ENCODE assay signal across 18 cellular contexts in genomic region chr1:26874896-26875295, GRCh38. TPM values are rescaled to one million over a fixed set of nuclear protein-coding genes. Genes with fewer than 3 reads are reported as not detected.
A peak's percentile ranks its signal among the peaks of the same experiment; 100 is the strongest.
DNase-seq lines count a peak whose midpoint lies in the region; ATAC-seq, FAIRE-seq and TF ChIP-seq lines count a peak whose summit lies in the region.
"Had no signal": no experiment of that assay in that cellular context is flagged by ENCODE, and none has a peak within 500 bp of the region (broad histone marks: within the 10 kb centered on the region; RNA-seq: fewer than 3 reads in every experiment).

No MANE protein-coding gene starts in this region.

- H3K27ac ChIP-seq in PC-9 (peak overlapping the region; percentile 28), smooth muscle cell (ENCODE audit: low read depth) (peak overlapping the region; percentile 56), small intestine (ENCODE audit: low read depth in 1 of 2, low read length in 1 of 2) (no peak overlapping the region), thyroid gland (no peak overlapping the region)
- H3K27ac ChIP-seq: SJCRH30 had no signal

- no peak for DNase-seq in activated CD8-positive, alpha-beta memory T cell treated with anti-CD3 and anti-CD28 coated beads, Interleukin-2, amount 10 ng/mL, durations not matched to agents 7 days and 5 days
- no peak for DNase-seq in activated CD8-positive, alpha-beta memory T cell treated with anti-CD3 and anti-CD28 coated beads for 24 hours
- DNase-seq in PC-9 (no peak), islet precursor cell (peak; percentile 82), smooth muscle cell (lab: John Stamatoyannopoulos, UW; ENCODE audit: unreplicated experiment) (no peak), small intestine (no peak), thyroid gland (no peak)
- DNase-seq: 8988T, C1 segment of cervical spinal cord, DMS 273 treated with DMSO at 0.1 percent for 48 hours, NCI-H1048, NCI-H345, NCI-H69, SJCRH30 had no signal

- CTCF ChIA-PET in activated CD8-positive, alpha-beta memory T cell treated with anti-CD3 and anti-CD28 coated beads, Interleukin-2, amount 10 ng/mL, durations not matched to agents 7 days and 5 days (lab: Charles Lee) = interaction anchor here (0.6 kb wide), 1 partner anchor 694 kb away, joined by 3 read pairs; no protein-coding TSS in a partner anchor
- CTCF ChIA-PET in PC-9 (lab: Charles Lee) = no interaction called here

- peaks cover 6% of the 10 kb centered on the region for H3K4me1 Mint-ChIP-seq in activated CD8-positive, alpha-beta memory T cell treated with anti-CD3 and anti-CD28 coated beads, Interleukin-2, amount 10 ng/mL, durations not matched to agents 7 days and 5 days

- H3K9ac ChIP-seq in smooth muscle cell (ENCODE audit: low read depth) = no peak overlapping the region

- no peak for ATAC-seq in activated CD8-positive, alpha-beta memory T cell treated with anti-CD3 and anti-CD28 coated beads, Interleukin-2, amount 10 ng/mL, durations not matched to agents 7 days and 5 days
- no peak for ATAC-seq in HG03280 (IDR thresholded peaks at IDR 0.05; ENCODE audit: unreplicated experiment)
- ATAC-seq: K562 had no signal

- no peaks in the 10 kb centered on the region for H3K27me3 ChIP-seq in PC-9 (ENCODE audit: insufficient read depth, low read depth)
- H3K27me3 ChIP-seq in smooth muscle cell (ENCODE audit: low read depth) = no peaks in the 10 kb centered on the region
- H3K27me3 ChIP-seq in small intestine (ENCODE audit: control insufficient read depth in 2 of 2, insufficient read depth in 2 of 2, low read length in 2 of 2) = no peaks in the 10 kb centered on the region
- no peaks in the 10 kb centered on the region for H3K27me3 ChIP-seq in thyroid gland
- H3K27me3 ChIP-seq: SJCRH30 had no signal

- peaks cover 29% of the 10 kb centered on the region for H3F3A ChIP-seq in PC-9 (ENCODE audit: insufficient read depth, low read depth)
- H3F3A ChIP-seq in smooth muscle cell (ENCODE audit: low read depth) = peaks cover 4% of the 10 kb centered on the region

- H3K79me2 ChIP-seq in PC-9 (ENCODE audit: low read depth) (no peaks in the 10 kb centered on the region), smooth muscle cell (ENCODE audit: low read depth) (no peaks in the 10 kb centered on the region)

- H3K4me2 ChIP-seq in PC-9 (no peak overlapping the region), smooth muscle cell (no peak overlapping the region)

- POLR2A ChIA-PET in PC-9 (lab: Charles Lee; ENCODE audit: unreplicated experiment) = no interaction called here

- intact Hi-C loops in PC-9 (cut with micrococcal nuclease; ENCODE audit: unreplicated experiment) = no loop called here
- intact Hi-C loops in thyroid gland (cut with DNase I) = loop anchor here (5.0 kb wide), 1 partner anchor 273 kb away; no protein-coding TSS in a partner anchor

- no peak for FAIRE-seq in small intestine (lab: Jason Lieb, UNC)
- FAIRE-seq: H1, K562 had no signal

- H3K4me3 ChIP-seq in PC-9 (no peak overlapping the region), smooth muscle cell (no peak overlapping the region), small intestine (ENCODE audit: low read depth in 1 of 2, low read length in 2 of 2) (no peak overlapping the region), thyroid gland (replicated peaks in 1 of 3) (no peak overlapping the region)
- H3K4me3 ChIP-seq: K562, SJCRH30 had no signal

- no peaks in the 10 kb centered on the region for H3K27me3 Mint-ChIP-seq in activated CD8-positive, alpha-beta memory T cell treated with anti-CD3 and anti-CD28 coated beads, Interleukin-2, amount 10 ng/mL, durations not matched to agents 7 days and 5 days

- BruUV-seq in PC-9 (replicated peaks; lab: Mats Ljungman, UMichigan) = no TSS peak

- H3K36me3 Mint-ChIP-seq in activated CD8-positive, alpha-beta memory T cell treated with anti-CD3 and anti-CD28 coated beads, Interleukin-2, amount 10 ng/mL, durations not matched to agents 7 days and 5 days = peaks cover 12% of the 10 kb centered on the region

- H3K9me2 ChIP-seq in PC-9 (ENCODE audit: insufficient read depth) = no peaks in the 10 kb centered on the region

- no peaks in the 10 kb centered on the region for H4K20me1 ChIP-seq in PC-9 (ENCODE audit: insufficient read depth)
- no peaks in the 10 kb centered on the region for H4K20me1 ChIP-seq in smooth muscle cell (ENCODE audit: low read depth)

- no peak overlapping the region for H2AFZ ChIP-seq in PC-9
- no peak overlapping the region for H2AFZ ChIP-seq in smooth muscle cell (ENCODE audit: low read depth)

- WGBS in smooth muscle cell (ENCODE audit: low lambda C conversion rate) = 44% methylated on average over 4 of the region's 4 CpGs
- WGBS in small intestine, 3 donors = 75 to 82% (median 81%) methylated on average over 4 of the region's 4 CpGs
- 54 to 65% methylated on average over 4 of the region's 4 CpGs for WGBS in thyroid gland, 2 donors

- no peak for TF ChIP-seq POLR2A in thyroid gland (IDR thresholded peaks at IDR 0.05)

- H3K4me1 ChIP-seq in PC-9 (replicated peaks; ENCODE audit: insufficient read depth) (peaks cover 43% of the 10 kb centered on the region), smooth muscle cell (ENCODE audit: low read depth) (peaks cover 16% of the 10 kb centered on the region), small intestine (ENCODE audit: control insufficient read depth in 2 of 2, insufficient read depth in 1 of 2, low read depth in 1 of 2, low read length in 1 of 2) (no peaks in the 10 kb centered on the region), thyroid gland (no peaks in the 10 kb centered on the region)
- H3K4me1 ChIP-seq: SJCRH30 had no signal

- H3K9me3 Mint-ChIP-seq in activated CD8-positive, alpha-beta memory T cell treated with anti-CD3 and anti-CD28 coated beads, Interleukin-2, amount 10 ng/mL, durations not matched to agents 7 days and 5 days (ENCODE audit: low read depth) = no peaks in the 10 kb centered on the region

- H3K9me3 ChIP-seq in PC-9 (ENCODE audit: insufficient read depth, low read depth) = no peaks in the 10 kb centered on the region
- H3K9me3 ChIP-seq in smooth muscle cell (replicated peaks; ENCODE audit: low read depth) = no peaks in the 10 kb centered on the region
- no peaks in the 10 kb centered on the region for H3K9me3 ChIP-seq in small intestine (ENCODE audit: control insufficient read depth, low read depth)
- H3K9me3 ChIP-seq in thyroid gland = no peaks in the 10 kb centered on the region
- H3K9me3 ChIP-seq: SJCRH30 had no signal

- TF ChIP-seq CTCF in PC-9 (conservative IDR thresholded peaks at IDR 0.05) (no peak), smooth muscle cell (IDR thresholded peaks at IDR 0.05; ENCODE audit: borderline replicate concordance, insufficient read depth, poor library complexity, severe bottlenecking) (no peak), thyroid gland (IDR thresholded peaks at IDR 0.05) (no peak)

- peak overlapping the region; percentile 24 for H3K27ac Mint-ChIP-seq in activated CD8-positive, alpha-beta memory T cell treated with anti-CD3 and anti-CD28 coated beads, Interleukin-2, amount 10 ng/mL, durations not matched to agents 7 days and 5 days

- no peak overlapping the region for H3K4me3 Mint-ChIP-seq in activated CD8-positive, alpha-beta memory T cell treated with anti-CD3 and anti-CD28 coated beads, Interleukin-2, amount 10 ng/mL, durations not matched to agents 7 days and 5 days

- no peaks in the 10 kb centered on the region for H3K36me3 ChIP-seq in PC-9 (ENCODE audit: low read depth)
- no peaks in the 10 kb centered on the region for H3K36me3 ChIP-seq in smooth muscle cell (ENCODE audit: low read depth)
- H3K36me3 ChIP-seq in small intestine (ENCODE audit: control insufficient read depth in 2 of 2, insufficient read depth in 2 of 2, low read length in 2 of 2) = peaks cover 4 to 7% of the 10 kb centered on the region in 2 donors
- peaks cover 4 to 21% of the 10 kb centered on the region in 2 donors for H3K36me3 ChIP-seq in thyroid gland

RNA-seq across cellular contexts. Expression of gene SFN, which starts 11.9 kb away (rescaled TPM):
- total RNA-seq in activated CD8-positive, alpha-beta memory T cell treated with anti-CD3 and anti-CD28 coated beads, Interleukin-2, amount 10 ng/mL, durations not matched to agents 7 days and 5 days = under 1 TPM in 1 of 2 experiments, not detected in 1; 0.73 TPM
- total RNA-seq in PC-9 (2021) = 326 and 355 TPM in 2 replicates
- total RNA-seq in smooth muscle cell = 62.8 and 110 TPM in 2 replicates
- polyA plus RNA-seq in smooth muscle cell = 112 and 320 TPM in 2 replicates
- 100 to 1,000 TPM in 2 of 3 donors, 10 to 100 TPM in 1; 67.8 to 137 (median 128) TPM for polyA plus RNA-seq in small intestine
- under 1 TPM in 3 of 4 donors, not detected in 1; 0.54 to 0.73 (median 0.54) TPM for total RNA-seq in thyroid gland

RNA-seq across cellular contexts. Expression of gene GPN2, which starts 15.2 kb away (rescaled TPM):
- total RNA-seq in activated CD8-positive, alpha-beta memory T cell treated with anti-CD3 and anti-CD28 coated beads, Interleukin-2, amount 10 ng/mL, durations not matched to agents 7 days and 5 days = 10 to 100 TPM; 32.9 to 41.1 TPM
- 23.8 and 30.6 TPM in 2 replicates for total RNA-seq in PC-9 (2021)
- 7.3 and 13.3 TPM in 2 replicates for total RNA-seq in smooth muscle cell
- 29.4 and 36.3 TPM in 2 replicates for polyA plus RNA-seq in smooth muscle cell
- 10 to 100 TPM; 13.5 to 21.9 (median 18.2) TPM for polyA plus RNA-seq in small intestine
- 10 to 100 TPM; 14.3 to 18.8 (median 16.4) TPM for total RNA-seq in thyroid gland

RNA-seq across cellular contexts. Expression of gene GPATCH3, which starts 25.4 kb away (rescaled TPM):
- 10 to 100 TPM; 15.0 to 17.0 TPM for total RNA-seq in activated CD8-positive, alpha-beta memory T cell treated with anti-CD3 and anti-CD28 coated beads, Interleukin-2, amount 10 ng/mL, durations not matched to agents 7 days and 5 days
- total RNA-seq in PC-9 (2021) (13.1 and 16.7 TPM in 2 replicates), smooth muscle cell (5.6 and 7.1 TPM in 2 replicates), thyroid gland (10 to 100 TPM in 3 of 4 donors, 1 to 10 TPM in 1; 8.6 to 12.5 (median 11.6) TPM)
- polyA plus RNA-seq in smooth muscle cell (17.4 and 23.6 TPM in 2 replicates), small intestine (10 to 100 TPM; 11.0 to 55.7 (median 43.2) TPM)

RNA-seq across cellular contexts. Expression of gene NR0B2, which starts 38.9 kb away (rescaled TPM):
- not detected for total RNA-seq in activated CD8-positive, alpha-beta memory T cell treated with anti-CD3 and anti-CD28 coated beads, Interleukin-2, amount 10 ng/mL, durations not matched to agents 7 days and 5 days
- total RNA-seq in PC-9 (2021) = not detected in 2 replicates
- not detected in 2 replicates for total RNA-seq in smooth muscle cell
- not detected in 2 replicates for polyA plus RNA-seq in smooth muscle cell
- 100 to 1,000 TPM in 2 of 3 donors, 10 to 100 TPM in 1; 54.9 to 443 (median 366) TPM for polyA plus RNA-seq in small intestine
- total RNA-seq in thyroid gland = not detected
- total RNA-seq: H1, HT1080, K562, SJCRH30 had no signal
- polyA plus RNA-seq: H1, K562 had no signal

RNA-seq across cellular contexts. Expression of gene NUDC, which starts 46.6 kb away (rescaled TPM):
- total RNA-seq in activated CD8-positive, alpha-beta memory T cell treated with anti-CD3 and anti-CD28 coated beads, Interleukin-2, amount 10 ng/mL, durations not matched to agents 7 days and 5 days = 10 to 100 TPM; 88.8 to 91.6 TPM
- total RNA-seq in PC-9 (2021) = 93.6 and 104 TPM in 2 replicates
- total RNA-seq in smooth muscle cell = 23.9 and 29.3 TPM in 2 replicates
- 122 and 131 TPM in 2 replicates for polyA plus RNA-seq in smooth muscle cell
- polyA plus RNA-seq in small intestine = 10 to 100 TPM; 39.4 to 70.5 (median 40.0) TPM
- 10 to 100 TPM; 44.1 to 80.2 (median 55.9) TPM for total RNA-seq in thyroid gland

Comparison
In these comparisons a context has a peak if more than half of its experiments do, and no peak if none do; other contexts are left out.
1. H3K27ac ChIP-seq: peak in PC-9 (single experiment) and smooth muscle cell (single experiment); none in small intestine (0 of 2) and thyroid gland (0 of 3).
2. RNA of gene SFN, which starts 11.9 kb away (total RNA-seq): 326 to 355 TPM in PC-9 and 62.8 to 110 TPM in smooth muscle cell; 0.73 TPM in activated CD8-positive, alpha-beta memory T cell treated with anti-CD3 and anti-CD28 coated beads, Interleukin-2, amount 10 ng/mL, durations not matched to agents 7 days and 5 days and 0.54 to 0.73 TPM in thyroid gland; every median in the first group is over 10 times any median in the second.